Comparison of ENCODE assay signal across 1 cellular context in the genomic region with DNA sequence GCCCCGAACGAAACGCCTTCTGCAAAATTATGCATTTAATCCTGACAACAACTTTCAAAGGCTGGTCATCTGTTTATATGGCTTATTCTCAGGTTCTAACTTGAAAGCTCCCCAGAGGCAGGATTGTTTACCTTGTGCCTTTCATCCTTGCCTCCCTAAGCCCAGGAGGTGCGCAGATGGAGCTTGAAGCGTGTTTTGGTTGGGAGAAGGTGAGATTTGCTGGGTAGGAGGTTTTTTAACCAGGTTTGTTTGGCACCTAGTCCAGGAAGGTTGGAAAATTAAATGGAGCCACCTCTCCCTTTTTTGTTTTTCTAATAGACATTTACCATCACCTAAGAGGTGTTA.
TF ChIP-seq lines count a peak whose summit lies in the region.

No MANE protein-coding gene starts in this region.

TF ChIP-seq in GM12878, 131 proteins besides CTCF, POLR2A, EP300 and RAD21:
- TF ChIP-seq, protein P1, sequence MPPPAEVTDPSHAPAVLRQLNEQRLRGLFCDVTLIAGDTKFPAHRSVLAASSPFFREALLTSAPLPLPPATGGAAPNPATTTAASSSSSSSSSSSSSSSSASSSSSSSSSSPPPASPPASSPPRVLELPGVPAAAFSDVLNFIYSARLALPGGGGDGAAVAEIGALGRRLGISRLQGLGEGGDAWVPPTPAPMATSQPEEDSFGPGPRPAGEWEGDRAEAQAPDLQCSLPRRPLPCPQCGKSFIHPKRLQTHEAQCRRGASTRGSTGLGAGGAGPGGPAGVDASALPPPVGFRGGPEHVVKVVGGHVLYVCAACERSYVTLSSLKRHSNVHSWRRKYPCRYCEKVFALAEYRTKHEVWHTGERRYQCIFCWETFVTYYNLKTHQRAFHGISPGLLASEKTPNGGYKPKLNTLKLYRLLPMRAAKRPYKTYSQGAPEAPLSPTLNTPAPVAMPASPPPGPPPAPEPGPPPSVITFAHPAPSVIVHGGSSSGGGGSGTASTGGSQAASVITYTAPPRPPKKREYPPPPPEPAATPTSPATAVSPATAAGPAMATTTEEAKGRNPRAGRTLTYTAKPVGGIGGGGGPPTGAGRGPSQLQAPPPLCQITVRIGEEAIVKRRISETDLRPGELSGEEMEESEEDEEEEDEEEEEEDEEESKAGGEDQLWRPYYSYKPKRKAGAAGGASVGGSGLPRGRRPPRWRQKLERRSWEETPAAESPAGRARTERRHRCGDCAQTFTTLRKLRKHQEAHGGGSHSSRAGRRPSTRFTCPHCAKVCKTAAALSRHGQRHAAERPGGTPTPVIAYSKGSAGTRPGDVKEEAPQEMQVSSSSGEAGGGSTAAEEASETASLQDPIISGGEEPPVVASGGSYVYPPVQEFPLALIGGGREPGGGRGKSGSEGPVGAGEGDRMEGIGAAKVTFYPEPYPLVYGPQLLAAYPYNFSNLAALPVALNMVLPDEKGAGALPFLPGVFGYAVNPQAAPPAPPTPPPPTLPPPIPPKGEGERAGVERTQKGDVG (CRISPR knock-in tag; IDR thresholded peaks at IDR 0.05) = no peak
- 0 out of 2 replicates have a peak, but pooled peaks have one; percentile 5 for TF ChIP-seq YY1 (IDR thresholded peaks at IDR 0.05; ENCODE audit: low read depth, low read length)
- TF ChIP-seq PML (IDR thresholded peaks at IDR 0.05; ENCODE audit: low read length) = 0 out of 2 replicates have a peak, but pooled peaks have one; percentile 17
- peak; percentile 61 for TF ChIP-seq HDAC6 (IDR thresholded peaks at IDR 0.05; ENCODE audit: unreplicated experiment)
- TF ChIP-seq EGR1 (IDR thresholded peaks at IDR 0.05; ENCODE audit: borderline replicate concordance in 1 of 2, low read depth in 2 of 2, low read length in 2 of 2) = no peak
